11 cellular contexts compared by ENCODE assay signal in the genomic region with DNA sequence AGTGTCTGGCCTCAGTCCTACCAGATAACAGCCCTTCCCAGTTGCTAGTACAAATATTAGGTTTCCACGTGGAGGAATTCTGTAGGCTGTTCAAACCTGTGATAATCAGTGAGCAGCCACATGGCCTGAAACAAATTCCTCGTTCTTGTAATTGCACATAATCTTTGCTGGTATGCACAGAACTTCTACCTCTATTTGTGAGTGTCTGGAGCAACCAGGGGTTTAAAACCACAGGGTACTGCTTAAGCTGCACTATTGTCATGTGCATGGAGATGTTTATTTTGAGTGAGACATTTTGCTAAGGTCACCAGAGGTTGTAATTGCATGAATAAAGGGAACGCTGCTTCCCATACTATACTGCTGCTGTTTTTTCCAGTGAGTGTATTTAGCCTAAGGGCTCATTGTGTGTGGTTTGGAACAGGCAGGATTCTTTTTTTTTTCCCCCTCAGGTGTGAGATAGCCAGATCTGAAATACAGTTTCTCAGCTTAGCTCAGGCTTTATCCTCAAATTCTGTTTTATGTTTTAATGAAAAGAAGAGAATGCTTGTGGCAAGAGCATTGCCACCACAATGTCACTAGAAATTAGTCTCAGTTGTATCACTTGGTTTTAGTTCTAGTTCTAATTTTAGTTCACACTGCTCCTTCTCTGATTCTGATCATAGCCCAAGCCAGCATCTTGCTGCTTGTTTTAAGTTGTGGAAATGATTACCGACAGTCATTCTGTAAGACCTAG.
A peak's percentile ranks its signal among the peaks of the same experiment; 100 is the strongest.
DNase-seq lines count a peak whose midpoint lies in the region; ATAC-seq, FAIRE-seq and TF ChIP-seq lines count a peak whose summit lies in the region.
"Had no signal": no experiment of that assay in that cellular context is flagged by ENCODE, and none has a peak within 500 bp of the region (broad histone marks: within the 10 kb centered on the region; RNA-seq: fewer than 3 reads in every experiment).

No MANE protein-coding gene starts in this region.

- no peaks in the 10 kb centered on the region for H3K27me3 ChIP-seq in H1 (replicated peaks in 1 of 4; ENCODE audit: control insufficient read depth in 3 of 4, extremely low read depth in 1 of 4, insufficient read depth in 3 of 4, low read length in 3 of 4)
- H3K27me3 ChIP-seq in mesendoderm (ENCODE audit: insufficient read depth, low read length, poor library complexity) = no peaks in the 10 kb centered on the region
- H3K27me3 ChIP-seq in esophagus muscularis mucosa = no peaks in the 10 kb centered on the region

- H2AFZ ChIP-seq in H1 (ENCODE audit: low read length) = no peak overlapping the region

- intact Hi-C loops in esophagus muscularis mucosa (cut with DNase I) = no loop called here

- H4K20me1 ChIP-seq in H1 (replicated peaks in 1 of 2; ENCODE audit: control insufficient read depth in 1 of 2, insufficient read depth in 2 of 2, low read length in 2 of 2) = no peaks in the 10 kb centered on the region

- H2AK5ac ChIP-seq in H1 (ENCODE audit: low read depth, low read length) = no peak overlapping the region
- H2AK5ac ChIP-seq in mesendoderm (ENCODE audit: low read length) = no peak overlapping the region

- H3K56ac ChIP-seq in H1 (replicated peaks; ENCODE audit: insufficient read length, low read depth, low read length) (no peak overlapping the region), mesendoderm (ENCODE audit: low read length) (no peak overlapping the region)

- H3K4ac ChIP-seq in H1 (replicated peaks; ENCODE audit: insufficient read length, low read depth, low read length) (no peak overlapping the region), mesendoderm (ENCODE audit: low read depth, low read length) (no peak overlapping the region)

- TF ChIP-seq POLR2A in H1 (IDR thresholded peaks at IDR 0.05; ENCODE audit: control extremely low read depth in 1 of 2, low read depth in 2 of 2, low read length in 2 of 2) = no peak
- TF ChIP-seq POLR2A in esophagus muscularis mucosa (IDR thresholded peaks at IDR 0.05; ENCODE audit: low read depth) = no peak

- no peak overlapping the region for H4K8ac ChIP-seq in H1 (ENCODE audit: extremely low read depth, insufficient read depth, low read length)
- no peak overlapping the region for H4K8ac ChIP-seq in mesendoderm (ENCODE audit: low read depth, low read length)

- no peak overlapping the region for H3K4me2 ChIP-seq in H1 (ENCODE audit: insufficient read depth in 1 of 2, low read depth in 2 of 2, low read length in 2 of 2)
- H3K4me2 ChIP-seq in mesendoderm (ENCODE audit: low read length) = no peak overlapping the region

- TF ChIP-seq CTCF in H1 (IDR thresholded peaks at IDR 0.05; ENCODE audit: control extremely low read depth in 1 of 3, insufficient read depth in 1 of 3, low read depth in 1 of 3, low read length in 3 of 3) (no peak), esophagus muscularis mucosa (IDR thresholded peaks at IDR 0.05) (no peak)

- no peak for ATAC-seq in esophagus mucosa

- H2BK20ac ChIP-seq in H1 (ENCODE audit: low read length) = no peak overlapping the region

- H3K27ac ChIP-seq in H1 (ENCODE audit: low read depth, low read length) (no peak overlapping the region; the same call in 1 of the 2 replicates), mesendoderm (ENCODE audit: low read depth, low read length) (no peak overlapping the region), esophagus muscularis mucosa (replicated peaks in 1 of 4) (no peak overlapping the region)

- H3K36me3 ChIP-seq in H1 (ENCODE audit: control insufficient read depth in 2 of 4, insufficient read depth in 4 of 4, low read length in 3 of 4) = no peaks in the 10 kb centered on the region; a peak in 1 of 8 replicates
- H3K36me3 ChIP-seq in mesendoderm (ENCODE audit: control insufficient read depth, insufficient read depth, low read length) = no peaks in the 10 kb centered on the region
- H3K36me3 ChIP-seq in esophagus muscularis mucosa = peaks cover 0 to 22% (median 9%) of the 10 kb centered on the region in 4 donors

- H2BK15ac ChIP-seq in H1 (ENCODE audit: low read length) (no peak overlapping the region), mesendoderm (replicated peaks; ENCODE audit: low read depth) (no peak overlapping the region)

- no peaks in the 10 kb centered on the region; the same call in 1 of the 2 replicates for H3K23me2 ChIP-seq in H1 (ENCODE audit: low read depth, low read length)

- TF ChIP-seq EP300 in H1 (IDR thresholded peaks at IDR 0.05; ENCODE audit: borderline replicate concordance in 1 of 2, low read depth in 2 of 2, low read length in 2 of 2) (no peak), esophagus muscularis mucosa (IDR thresholded peaks at IDR 0.05) (no peak)

- H2BK120ac ChIP-seq in H1 (replicated peaks; ENCODE audit: low read depth, low read length) (peak overlapping the region; percentile 15), mesendoderm (ENCODE audit: low read depth, low read length) (peak overlapping the region; percentile 10)

- no peak overlapping the region for H3K14ac ChIP-seq in H1 (ENCODE audit: insufficient read length)

- CTCF ChIA-PET in H1 (lab: Charles Lee; ENCODE audit: partially characterized antibody) = interaction anchor here (0.9 to 1.8 kb wide), 4 partner anchors 12 to 68 kb away, joined by 3 to 5 read pairs (median 3); no protein-coding TSS in a partner anchor

- no peak for TF ChIP-seq RAD21 in H1 (IDR thresholded peaks at IDR 0.05 in 1 of 2, conservative IDR thresholded peaks at IDR 0.05 in 1 of 2; ENCODE audit: low read depth in 2 of 2, low read length in 2 of 2)

- FAIRE-seq in H1 (lab: Jason Lieb, UNC) = no peak

- H3K79me1 ChIP-seq in H1 (ENCODE audit: low read depth, low read length) (no peaks in the 10 kb centered on the region), mesendoderm (ENCODE audit: low read length) (no peaks in the 10 kb centered on the region)

- no peak overlapping the region for H2BK12ac ChIP-seq in H1 (ENCODE audit: low read depth, low read length)

- peak; percentile 30 for DNase-seq in EH (ENCODE audit: low read depth)
- DNase-seq in NCI-H2227 treated with DMSO at 0.1 percent for 48 hours (lab: John Stamatoyannopoulos, UW) = peak; percentile 34
- DNase-seq in H1 (ENCODE audit: low read depth in 1 of 2, low spot score in 2 of 2) = no peak
- peak; percentile 41 for DNase-seq in mesendoderm
- no peak for DNase-seq in KG1 (lab: John Stamatoyannopoulos, UW)
- no peak for DNase-seq in esophagus muscularis mucosa (ENCODE audit: extremely low spot score)
- DNase-seq in stimulated activated CD4-positive, alpha-beta T cell treated with anti-CD3 and anti-CD28 coated beads, Interleukin-15, amount 100 ng/mL, for 24 hours = no peak
- DNase-seq: activated B cell treated with CpG ODN at 0.5 μM for 24 hours, NCI-H2081, SHP77 had no signal

- peaks cover 0 to 3% (median 2%) of the 10 kb centered on the region in 4 experiments; a peak in 4 of 7 replicates for H3K4me1 ChIP-seq in H1 (replicated peaks in 1 of 4; ENCODE audit: control insufficient read depth in 3 of 4, insufficient read depth in 4 of 4, low read length in 3 of 4)
- H3K4me1 ChIP-seq in mesendoderm (ENCODE audit: control insufficient read depth, low read depth, low read length) = peaks cover 10% of the 10 kb centered on the region
- H3K4me1 ChIP-seq in esophagus muscularis mucosa = peaks cover 0 to 14% (median 2%) of the 10 kb centered on the region in 4 donors

- 79% methylated on average over 4 of the region's 4 CpGs; no CpG with 5 or more reads in 1 of the 2 experiments for WGBS in H1 (ENCODE audit: extremely low coverage in 1 of 2, insufficient coverage in 1 of 2, insufficient read length in 1 of 2, insufficient replicate concordance in 2 of 2, low coverage in 1 of 2, low lambda C conversion rate in 2 of 2, missing lambda C conversion rate in 1 of 2), 2 experiments
- WGBS in mesendoderm (ENCODE audit: extremely low coverage, insufficient coverage, low lambda C conversion rate) = no CpG with 5 or more reads among the region's 4 CpGs
- 70% methylated on average over 4 of the region's 4 CpGs for WGBS in esophagus muscularis mucosa

- H3K23ac ChIP-seq in H1 (ENCODE audit: insufficient read length) = no peak overlapping the region
- H3K23ac ChIP-seq in mesendoderm (ENCODE audit: low read length) = no peak overlapping the region

- H3K79me2 ChIP-seq in H1 (ENCODE audit: control insufficient read depth in 1 of 2, insufficient read depth in 2 of 2, low read length in 2 of 2) (no peaks in the 10 kb centered on the region), mesendoderm (ENCODE audit: control insufficient read depth, insufficient read depth, low read length) (peaks cover 2% of the 10 kb centered on the region)

- H3K9me3 ChIP-seq in H1 (ENCODE audit: insufficient read depth in 2 of 2, low read depth in 1 of 2, low read length in 1 of 2) = no peaks in the 10 kb centered on the region
- no peaks in the 10 kb centered on the region for H3K9me3 ChIP-seq in esophagus muscularis mucosa

- H4K5ac ChIP-seq in H1 (ENCODE audit: insufficient read length, low read depth, low read length) = no peak overlapping the region
- H4K5ac ChIP-seq in mesendoderm (ENCODE audit: low read length) = no peak overlapping the region

- no peak overlapping the region for H2BK5ac ChIP-seq in H1 (ENCODE audit: low read depth, low read length)
- H2BK5ac ChIP-seq in mesendoderm (ENCODE audit: low read length) = peak overlapping the region; percentile 9

- H3K9ac ChIP-seq in H1 (replicated peaks in 1 of 4; ENCODE audit: extremely low read depth in 1 of 4, low read depth in 3 of 4, low read length in 3 of 4) (no peak overlapping the region), mesendoderm (ENCODE audit: low read length) (no peak overlapping the region)

- H3K18ac ChIP-seq in H1 (ENCODE audit: extremely low read depth, low read length) (no peak overlapping the region), mesendoderm (ENCODE audit: low read length) (peak overlapping the region; percentile 53)

- H3K4me3 ChIP-seq in H1 (ENCODE audit: extremely low read depth in 1 of 4, insufficient read depth in 2 of 4, low read depth in 3 of 4, low read length in 4 of 4) (no peak overlapping the region), mesendoderm (ENCODE audit: low read length) (no peak overlapping the region), esophagus muscularis mucosa (no peak overlapping the region)

- H4K91ac ChIP-seq in H1 (replicated peaks; ENCODE audit: insufficient read length, low read length) = no peak overlapping the region

- POLR2A ChIA-PET in H1 (lab: Charles Lee; ENCODE audit: partially characterized antibody) = no interaction called here

TF ChIP-seq in H1, 55 proteins besides CTCF, POLR2A, EP300 and RAD21 (continues in another document):
- no peak for TF ChIP-seq KDM5A (IDR thresholded peaks at IDR 0.05; ENCODE audit: low read length)

Comparison
In these comparisons a context has a peak if more than half of its experiments do, and no peak if none do; other contexts are left out.
1. DNase-seq: peak in EH (single experiment), NCI-H2227 treated with DMSO at 0.1 percent for 48 hours (single experiment) and mesendoderm (single experiment); none in H1 (0 of 2), KG1 (single experiment), esophagus muscularis mucosa (single experiment) and stimulated activated CD4-positive, alpha-beta T cell treated with anti-CD3 and anti-CD28 coated beads, Interleukin-15, amount 100 ng/mL, for 24 hours (single experiment).